14 cellular contexts compared by ENCODE assay signal in genomic region chr3:15460891-15461524, GRCh38. TPM values are rescaled to one million over a fixed set of nuclear protein-coding genes. Genes with fewer than 3 reads are reported as not detected.
DNase-seq lines count a peak whose midpoint lies in the region; ATAC-seq and TF ChIP-seq lines count a peak whose summit lies in the region.
"Had no signal": no experiment of that assay in that cellular context is flagged by ENCODE, and none has a peak within 500 bp of the region (broad histone marks: within the 10 kb centered on the region; RNA-seq: fewer than 3 reads in every experiment).

No MANE protein-coding gene starts in this region.

- H3K4me2 ChIP-seq in MM.1S (ENCODE audit: low read depth, low read length): peak overlapping the region; percentile 27; the same call in 1 of the 2 replicates

- no peak overlapping the region for H2AFZ ChIP-seq in MM.1S (ENCODE audit: low read length)

- intact Hi-C loops in activated naive CD4-positive, alpha-beta T cell treated with anti-CD3 and anti-CD28 coated beads for 36 hours (cut with micrococcal nuclease): no loop called here

- no peaks in the 10 kb centered on the region for H3K79me2 ChIP-seq in MM.1S (ENCODE audit: low read length)

- H3K4me1 ChIP-seq in MM.1S (ENCODE audit: low read length): peaks cover 12% of the 10 kb centered on the region
- H3K4me1 ChIP-seq: right atrium auricular region had no signal

- no peaks in the 10 kb centered on the region for H3F3A ChIP-seq in MM.1S (ENCODE audit: insufficient read depth, low read length)

- H4K20me1 ChIP-seq in MM.1S (ENCODE audit: insufficient read depth, low read length): no peaks in the 10 kb centered on the region

- DNase-seq in activated naive CD4-positive, alpha-beta T cell treated with anti-CD3 and anti-CD28 coated beads, Interleukin-2, amount 10 ng/mL, durations not matched to agents 7 days and 5 days: peak; percentile 50
- no peak for DNase-seq in activated naive CD4-positive, alpha-beta T cell treated with anti-CD3 and anti-CD28 coated beads for 36 hours
- DNase-seq in MM.1S: peak; percentile 63
- DNase-seq in UCSD-AML1 (lab: John Stamatoyannopoulos, UW; ENCODE audit: unreplicated experiment): peak; percentile 80
- no peak for DNase-seq in stimulated activated naive CD8-positive, alpha-beta T cell treated with anti-CD3 and anti-CD28 coated beads, Interleukin-15, amount 100 ng/mL, for 72 hours
- DNase-seq: NCI-H1417 treated with DMSO at 0.1 percent for 48 hours, NCI-H748 treated with DMSO at 0.1 percent for 48 hours, SHP77 treated with DMSO at 0.1 percent for 48 hours had no signal

- no peaks in the 10 kb centered on the region for H3K36me3 ChIP-seq in MM.1S (replicated peaks; ENCODE audit: insufficient read depth, low read length)

- peaks cover 29% of the 10 kb centered on the region for H3K4me1 Mint-ChIP-seq in activated naive CD4-positive, alpha-beta T cell treated with anti-CD3 and anti-CD28 coated beads, Interleukin-2, amount 10 ng/mL, durations not matched to agents 7 days and 5 days
- peaks cover 11% of the 10 kb centered on the region for H3K4me1 Mint-ChIP-seq in activated naive CD4-positive, alpha-beta T cell treated with anti-CD3 and anti-CD28 coated beads for 36 hours (ENCODE audit: low read depth)
- peaks cover 27% of the 10 kb centered on the region for H3K4me1 Mint-ChIP-seq in stimulated activated naive CD8-positive, alpha-beta T cell treated with anti-CD3 and anti-CD28 coated beads, Interleukin-15, amount 100 ng/mL, for 72 hours

- peaks cover 2% of the 10 kb centered on the region for H3K36me3 Mint-ChIP-seq in activated naive CD4-positive, alpha-beta T cell treated with anti-CD3 and anti-CD28 coated beads, Interleukin-2, amount 10 ng/mL, durations not matched to agents 7 days and 5 days
- H3K36me3 Mint-ChIP-seq in activated naive CD4-positive, alpha-beta T cell treated with anti-CD3 and anti-CD28 coated beads for 36 hours (ENCODE audit: low read depth): no peaks in the 10 kb centered on the region

- peak; percentile 52 for ATAC-seq in stimulated activated naive CD8-positive, alpha-beta T cell treated with anti-CD3 and anti-CD28 coated beads, Interleukin-15, amount 100 ng/mL, for 72 hours
- ATAC-seq in GM18511 (IDR thresholded peaks at IDR 0.05; ENCODE audit: unreplicated experiment): no peak
- ATAC-seq in GM21528 (IDR thresholded peaks at IDR 0.05; ENCODE audit: low FRiP score, unreplicated experiment): no peak
- ATAC-seq in HG02885 (IDR thresholded peaks at IDR 0.05; ENCODE audit: poor library complexity, unreplicated experiment): no peak

- no peak overlapping the region for H3K27ac Mint-ChIP-seq in activated naive CD4-positive, alpha-beta T cell treated with anti-CD3 and anti-CD28 coated beads, Interleukin-2, amount 10 ng/mL, durations not matched to agents 7 days and 5 days
- no peak overlapping the region for H3K27ac Mint-ChIP-seq in activated naive CD4-positive, alpha-beta T cell treated with anti-CD3 and anti-CD28 coated beads for 36 hours
- peak overlapping the region; percentile 52 to 83 for H3K27ac Mint-ChIP-seq in stimulated activated naive CD8-positive, alpha-beta T cell treated with anti-CD3 and anti-CD28 coated beads, Interleukin-15, amount 100 ng/mL, for 72 hours
- H3K27ac Mint-ChIP-seq: activated T-helper 1 cell treated with anti-CD3 and anti-CD28 coated beads, Interleukin-12 subunit alpha, Interleukin-12 subunit beta, Interleukin-2, Interleukin-4 antibody, amounts not matched to agents 30 ng/mL and 10 ng/mL and 1 ng/mL, durations not matched to agents 14 hours and 24 hours and 36 hours; stimulated activated naive CD8-positive, alpha-beta T cell treated with anti-CD3 and anti-CD28 coated beads, Interleukin-15, Interleukin-2, amounts not matched to agents 100 ng/mL and 50 ng/mL, for 24 hours had no signal

- H3K27me3 ChIP-seq in MM.1S (replicated peaks; ENCODE audit: insufficient read depth, low read length): no peaks in the 10 kb centered on the region
- H3K27me3 ChIP-seq: right atrium auricular region had no signal

- CTCF ChIA-PET in activated naive CD4-positive, alpha-beta T cell treated with anti-CD3 and anti-CD28 coated beads, Interleukin-2, amount 10 ng/mL, durations not matched to agents 7 days and 5 days (lab: Charles Lee): interaction anchor here (1.5 kb wide), 1 partner anchor 55 kb away, joined by 3 read pairs; no protein-coding TSS in a partner anchor
- CTCF ChIA-PET in activated naive CD4-positive, alpha-beta T cell treated with anti-CD3 and anti-CD28 coated beads for 36 hours (lab: Charles Lee): interaction anchor here (0.8 to 1.7 kb wide), 2 partner anchors 25 to 258 kb away, joined by 3 to 5 read pairs; no protein-coding TSS in a partner anchor

- no peak overlapping the region for H3K4me3 Mint-ChIP-seq in activated naive CD4-positive, alpha-beta T cell treated with anti-CD3 and anti-CD28 coated beads, Interleukin-2, amount 10 ng/mL, durations not matched to agents 7 days and 5 days
- H3K4me3 Mint-ChIP-seq in activated naive CD4-positive, alpha-beta T cell treated with anti-CD3 and anti-CD28 coated beads for 36 hours: no peak overlapping the region
- H3K4me3 Mint-ChIP-seq in stimulated activated naive CD8-positive, alpha-beta T cell treated with anti-CD3 and anti-CD28 coated beads, Interleukin-15, amount 100 ng/mL, for 72 hours: no peak overlapping the region
- H3K4me3 Mint-ChIP-seq: activated T-helper 1 cell treated with anti-CD3 and anti-CD28 coated beads, Interleukin-12 subunit alpha, Interleukin-12 subunit beta, Interleukin-2, Interleukin-4 antibody, amounts not matched to agents 30 ng/mL and 10 ng/mL and 1 ng/mL, durations not matched to agents 14 hours and 24 hours and 36 hours; stimulated activated naive CD8-positive, alpha-beta T cell treated with anti-CD3 and anti-CD28 coated beads, Interleukin-15, Interleukin-2, amounts not matched to agents 100 ng/mL and 50 ng/mL, for 24 hours had no signal

- H3K9me3 Mint-ChIP-seq in activated naive CD4-positive, alpha-beta T cell treated with anti-CD3 and anti-CD28 coated beads, Interleukin-2, amount 10 ng/mL, durations not matched to agents 7 days and 5 days: no peaks in the 10 kb centered on the region
- no peaks in the 10 kb centered on the region for H3K9me3 Mint-ChIP-seq in activated naive CD4-positive, alpha-beta T cell treated with anti-CD3 and anti-CD28 coated beads for 36 hours
- peaks cover 0 to 4% of the 10 kb centered on the region in 2 donors for H3K9me3 Mint-ChIP-seq in stimulated activated naive CD8-positive, alpha-beta T cell treated with anti-CD3 and anti-CD28 coated beads, Interleukin-15, amount 100 ng/mL, for 72 hours
- H3K9me3 Mint-ChIP-seq: activated T-helper 1 cell treated with anti-CD3 and anti-CD28 coated beads, Interleukin-12 subunit alpha, Interleukin-12 subunit beta, Interleukin-2, Interleukin-4 antibody, amounts not matched to agents 30 ng/mL and 10 ng/mL and 1 ng/mL, durations not matched to agents 14 hours and 24 hours and 36 hours; stimulated activated naive CD8-positive, alpha-beta T cell treated with anti-CD3 and anti-CD28 coated beads, Interleukin-15, Interleukin-2, amounts not matched to agents 100 ng/mL and 50 ng/mL, for 24 hours had no signal

- TF ChIP-seq CTCF in MM.1S (IDR thresholded peaks at IDR 0.05; ENCODE audit: low read length): no peak

- H3K9me3 ChIP-seq in MM.1S (replicated peaks; ENCODE audit: insufficient read depth, low read length): no peaks in the 10 kb centered on the region
- H3K9me3 ChIP-seq: right atrium auricular region had no signal

- no peaks in the 10 kb centered on the region for H3K9me2 ChIP-seq in MM.1S (replicated peaks; ENCODE audit: insufficient read depth, low read length)

- peaks cover 11% of the 10 kb centered on the region for H3K27me3 Mint-ChIP-seq in activated naive CD4-positive, alpha-beta T cell treated with anti-CD3 and anti-CD28 coated beads, Interleukin-2, amount 10 ng/mL, durations not matched to agents 7 days and 5 days
- H3K27me3 Mint-ChIP-seq in activated naive CD4-positive, alpha-beta T cell treated with anti-CD3 and anti-CD28 coated beads for 36 hours (ENCODE audit: low read depth): no peaks in the 10 kb centered on the region
- H3K27me3 Mint-ChIP-seq in stimulated activated naive CD8-positive, alpha-beta T cell treated with anti-CD3 and anti-CD28 coated beads, Interleukin-15, amount 100 ng/mL, for 72 hours: no peaks in the 10 kb centered on the region
- H3K27me3 Mint-ChIP-seq: stimulated activated naive CD8-positive, alpha-beta T cell treated with anti-CD3 and anti-CD28 coated beads, Interleukin-15, Interleukin-2, amounts not matched to agents 100 ng/mL and 50 ng/mL, for 24 hours had no signal

- H3K4me3 ChIP-seq in MM.1S (ENCODE audit: low read length): no peak overlapping the region
- H3K4me3 ChIP-seq: right atrium auricular region had no signal

- no peak overlapping the region for H3K9ac ChIP-seq in MM.1S (ENCODE audit: low read length)

- peak overlapping the region; percentile 8; the same call in 1 of the 2 replicates for H3K27ac ChIP-seq in MM.1S (ENCODE audit: low read length)
- H3K27ac ChIP-seq: right atrium auricular region had no signal

RNA-seq across cellular contexts. Expression of gene EAF1, which starts 33.6 kb away (rescaled TPM):
- total RNA-seq in activated naive CD4-positive, alpha-beta T cell treated with anti-CD3 and anti-CD28 coated beads for 36 hours: 10 to 100 TPM; 19.5 to 20.6 TPM

RNA-seq across cellular contexts. Expression of gene METTL6, which starts 33.7 kb away (rescaled TPM):
- 10 to 100 TPM; 12.5 to 14.0 TPM for total RNA-seq in activated naive CD4-positive, alpha-beta T cell treated with anti-CD3 and anti-CD28 coated beads for 36 hours

Comparison
In these comparisons a context has a peak if more than half of its experiments do, and no peak if none do; other contexts are left out.
1. DNase-seq: peak in activated naive CD4-positive, alpha-beta T cell treated with anti-CD3 and anti-CD28 coated beads, Interleukin-2, amount 10 ng/mL, durations not matched to agents 7 days and 5 days (single experiment), MM.1S (single experiment) and UCSD-AML1 (single experiment); none in activated naive CD4-positive, alpha-beta T cell treated with anti-CD3 and anti-CD28 coated beads for 36 hours (single experiment) and stimulated activated naive CD8-positive, alpha-beta T cell treated with anti-CD3 and anti-CD28 coated beads, Interleukin-15, amount 100 ng/mL, for 72 hours (0 of 2).
2. H3K27ac Mint-ChIP-seq: peak in stimulated activated naive CD8-positive, alpha-beta T cell treated with anti-CD3 and anti-CD28 coated beads, Interleukin-15, amount 100 ng/mL, for 72 hours (2 of 2); none in activated naive CD4-positive, alpha-beta T cell treated with anti-CD3 and anti-CD28 coated beads, Interleukin-2, amount 10 ng/mL, durations not matched to agents 7 days and 5 days (single experiment) and activated naive CD4-positive, alpha-beta T cell treated with anti-CD3 and anti-CD28 coated beads for 36 hours (single experiment).